ENCODE assay signal across 21 cellular contexts in genomic region chr4:174091130-174091529, GRCh38.
DNase-seq lines count a peak whose midpoint lies in the region; ATAC-seq, FAIRE-seq and TF ChIP-seq lines count a peak whose summit lies in the region.
"Had no signal": no experiment of that assay in that cellular context is flagged by ENCODE, and none has a peak within 500 bp of the region (broad histone marks: within the 10 kb centered on the region; RNA-seq: fewer than 3 reads in every experiment).

No MANE protein-coding gene starts in this region.

- intact Hi-C loops in HepG2 (cut with micrococcal nuclease; ENCODE audit: unreplicated experiment) (no loop called here), right lobe of liver (cut with DNase I) (no loop called here), posterior vena cava (cut with DNase I) (no loop called here)

- CTCF ChIA-PET in HepG2 (lab: Yijun Ruan, JAX; ENCODE audit: low intra/inter-chr PET ratio, low total read pairs) = no interaction called here

- no peak overlapping the region for H3K4me3 ChIP-seq in HepG2 (replicated peaks in 1 of 3; ENCODE audit: insufficient read depth in 1 of 3, low read depth in 2 of 3, low read length in 3 of 3)
- no peak overlapping the region for H3K4me3 ChIP-seq in right lobe of liver
- H3K4me3 ChIP-seq: BLaER1, GM12878 had no signal

- DNase-seq in HepG2 (ENCODE audit: low spot score) (no peak), right lobe of liver (no peak), AG08395 (ENCODE audit: low spot score) (no peak), posterior vena cava (ENCODE audit: low spot score) (no peak), NCI-H1930 (lab: John Stamatoyannopoulos, UW) (no peak)
- DNase-seq: BE2C; C1 segment of cervical spinal cord; CD4-positive, alpha-beta memory T cell; CD4-positive, CD25-positive, alpha-beta regulatory T cell; CD8-positive, alpha-beta memory T cell; COR-L47; DMS 273 treated with DMSO at 0.1 percent for 48 hours; DMS79 treated with DMSO at 0.1 percent for 48 hours; GDM1 had no signal

- H3K9ac ChIP-seq in HepG2 (ENCODE audit: insufficient read depth, low read depth, low read length) = no peak overlapping the region
- H3K9ac ChIP-seq: BLaER1 had no signal

- H3K79me2 ChIP-seq in HepG2 (ENCODE audit: insufficient read depth, low read length) = no peaks in the 10 kb centered on the region

- H3K4me1 ChIP-seq in HepG2 (ENCODE audit: insufficient read depth, low read length) (no peaks in the 10 kb centered on the region), right lobe of liver (no peaks in the 10 kb centered on the region)
- H3K4me1 ChIP-seq: BE2C, BLaER1 had no signal

- no peak for TF ChIP-seq EP300 in HepG2 (IDR thresholded peaks at IDR 0.05; ENCODE audit: low read depth in 2 of 2, low read length in 2 of 2)
- TF ChIP-seq EP300 in HepG2 (CRISPR knock-in tag; IDR thresholded peaks at IDR 0.05; ENCODE audit: borderline replicate concordance) = no peak

- no peak overlapping the region for H3K4me2 ChIP-seq in HepG2 (ENCODE audit: low read depth, low read length)
- H3K4me2 ChIP-seq: BLaER1 had no signal

- FAIRE-seq in HepG2 (lab: Jason Lieb, UNC) = no peak
- FAIRE-seq in G401.6 (lab: Jason Lieb, UNC) = peak; percentile 17
- FAIRE-seq in TTC549 (lab: Jason Lieb, UNC) = peak; percentile 42
- FAIRE-seq: GM12878, GM12892, GM18507 had no signal

- TF ChIP-seq RAD21 in HepG2 (CRISPR knock-in tag; IDR thresholded peaks at IDR 0.05) = no peak

- no peak overlapping the region for H2AFZ ChIP-seq in HepG2 (ENCODE audit: low read length)

- H3K36me3 ChIP-seq in HepG2 (replicated peaks in 1 of 2; ENCODE audit: control insufficient read depth in 1 of 2, insufficient read depth in 2 of 2, low read length in 2 of 2) = no peaks in the 10 kb centered on the region
- H3K36me3 ChIP-seq in right lobe of liver = no peaks in the 10 kb centered on the region
- H3K36me3 ChIP-seq: BLaER1 had no signal

- no TSS peak for BruUV-seq in HepG2 (replicated peaks; lab: Mats Ljungman, UMichigan)

- in situ Hi-C loops in HepG2 (cut with HindIII; ENCODE audit: extremely low pct_ligation_motif_present, low pct_unique_long_range_greater_than_20kb) = no loop called here

- TF ChIP-seq POLR2A in HepG2 (IDR thresholded peaks at IDR 0.05; ENCODE audit: insufficient read depth in 1 of 2, low read depth in 2 of 2, low read length in 2 of 2) = no peak
- TF ChIP-seq POLR2A in right lobe of liver (IDR thresholded peaks at IDR 0.05) = no peak

- POLR2A ChIA-PET in HepG2 (lab: Yijun Ruan, JAX) = no interaction called here

- ATAC-seq in HepG2 = no peak
- no peak for ATAC-seq in right lobe of liver
- ATAC-seq: GM12878 had no signal

- H3K27ac ChIP-seq in HepG2 (ENCODE audit: extremely low read length, insufficient read depth, low read length) (no peak overlapping the region), right lobe of liver (no peak overlapping the region)
- H3K27ac ChIP-seq: 22Rv1, BLaER1 had no signal

- WGBS in HepG2 (ENCODE audit: low lambda C conversion rate) = 23% methylated on average over 2 of the region's 2 CpGs
- 42% methylated on average over 2 of the region's 2 CpGs for whole genome bisulfite sequencing in right lobe of liver (ENCODE audit: insufficient coverage, low coverage, low lambda C conversion rate, missing lambda C conversion rate)

- H4K20me1 ChIP-seq in HepG2 (ENCODE audit: insufficient read depth, low read length) = no peaks in the 10 kb centered on the region
- H4K20me1 ChIP-seq: BLaER1 had no signal

- no peak for TF ChIP-seq CTCF in HepG2 (CRISPR knock-in tag; IDR thresholded peaks at IDR 0.05)
- no peak for TF ChIP-seq CTCF in right lobe of liver (IDR thresholded peaks at IDR 0.05)

- H3K27me3 ChIP-seq in HepG2 (ENCODE audit: control insufficient read depth in 1 of 2, insufficient read depth in 2 of 2, low read length in 2 of 2) (no peaks in the 10 kb centered on the region), right lobe of liver (no peaks in the 10 kb centered on the region)
- H3K27me3 ChIP-seq: BE2C, BLaER1 had no signal

- H3K9me3 ChIP-seq in HepG2 (ENCODE audit: low read length) (no peaks in the 10 kb centered on the region), right lobe of liver (no peaks in the 10 kb centered on the region)
- H3K9me3 ChIP-seq: BE2C had no signal

TF ChIP-seq in HepG2, 621 proteins besides CTCF, POLR2A, EP300 and RAD21:
- TF ChIP-seq ZNF850 (CRISPR knock-in tag; conservative IDR thresholded peaks at IDR 0.05) (no peak), MAFF (IDR thresholded peaks at IDR 0.05; ENCODE audit: low read depth, low read length) (peak; percentile 61), MAFK (conservative IDR thresholded peaks at IDR 0.05 in 1 of 2, IDR thresholded peaks at IDR 0.05 in 1 of 2; ENCODE audit: low read length in 2 of 2) (peak; percentile 53 to 83)
